Comparison of ENCODE assay signal across 23 cellular contexts in the genomic region with DNA sequence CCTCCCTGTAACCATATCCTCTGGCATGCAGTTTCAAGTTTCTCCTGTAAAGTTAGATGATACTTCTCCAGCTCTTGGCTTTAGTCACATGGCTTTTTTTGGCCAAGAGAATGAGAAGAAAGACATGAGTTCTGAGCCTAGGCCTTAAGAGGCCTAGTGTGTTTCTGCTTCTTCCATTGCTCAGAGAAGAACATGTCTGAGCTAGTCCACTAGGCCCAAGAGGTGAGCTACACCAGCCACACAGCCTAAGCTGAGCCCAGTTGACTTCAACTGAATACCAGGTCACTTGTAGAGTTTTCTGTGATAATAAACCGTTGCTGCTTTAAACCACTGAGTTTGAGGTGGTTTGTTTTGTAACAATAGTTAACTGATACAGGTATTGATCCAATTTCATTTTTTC. TPM values are rescaled to one million over a fixed set of nuclear protein-coding genes. Genes with fewer than 3 reads are reported as not detected.
"Had no signal": no experiment of that assay in that cellular context is flagged by ENCODE, and none has a peak within 500 bp of the region (broad histone marks: within the 10 kb centered on the region; RNA-seq: fewer than 3 reads in every experiment).

No MANE protein-coding gene starts in this region.

- H3K27ac ChIP-seq: esophagus squamous epithelium, gastroesophageal sphincter, sigmoid colon, tibial artery had no signal

- H3K4me1 ChIP-seq: gastroesophageal sphincter, sigmoid colon had no signal

- H3K9me3 ChIP-seq: esophagus squamous epithelium, gastroesophageal sphincter, sigmoid colon, tibial artery had no signal

- H3K27me3 ChIP-seq: esophagus squamous epithelium, gastroesophageal sphincter, sigmoid colon, tibial artery had no signal

- H3K9me3 Mint-ChIP-seq: activated naive CD8-positive, alpha-beta T cell treated with anti-CD3 and anti-CD28 coated beads, Interleukin-2, amount 10 ng/mL, durations not matched to agents 7 days and 5 days; activated T-cell treated with anti-CD3 and anti-CD28 coated beads, Interleukin-2, amount 50 U/mL, for 24 hours; activated T-helper 2 cell treated with anti-CD3 and anti-CD28 coated beads, Interferon-gamma antibody, Interleukin-2, Interleukin-4, amounts not matched to agents 10 μg/mL and 5 μg/mL and 100 μg/mL, durations not matched to agents 14 hours and 24 hours and 36 hours; dendritic cell treated with granulocyte-macrophage colony-stimulating factor and Interleukin-4, amounts not matched to agents 40 ng/mL and 50 ng/mL, for 4 days had no signal

- H3K27me3 Mint-ChIP-seq: activated T-cell treated with anti-CD3 and anti-CD28 coated beads, Interleukin-2, amount 50 U/mL, for 24 hours; progenitor cell of endocrine pancreas had no signal

- H3K36me3 Mint-ChIP-seq: activated naive CD8-positive, alpha-beta T cell treated with anti-CD3 and anti-CD28 coated beads, Interleukin-2, amount 10 ng/mL, durations not matched to agents 7 days and 5 days; natural killer cell had no signal

- H3K36me3 ChIP-seq: esophagus squamous epithelium, gastroesophageal sphincter, sigmoid colon, tibial artery had no signal

- DNase-seq: activated naive CD4-positive, alpha-beta T cell; activated naive CD8-positive, alpha-beta T cell treated with anti-CD3 and anti-CD28 coated beads, Interleukin-2, amount 10 ng/mL, durations not matched to agents 7 days and 5 days; activated T-cell treated with anti-CD3 and anti-CD28 coated beads, Interleukin-2, amount 50 U/mL, for 24 hours; amniotic stem cell; effector CD8-positive, alpha-beta T cell; esophagus squamous epithelium; head of caudate nucleus; hypothalamus; left ventricle myocardium superior; midbrain; natural killer cell; retina; sigmoid colon; stimulated activated CD4-positive, alpha-beta T cell treated with anti-CD3 and anti-CD28 coated beads, Interleukin-4, amount 100 ng/mL, for 1 hour; stimulated activated naive CD4-positive, alpha-beta T cell; substantia nigra; T-helper 9 cell; tibial artery had no signal

- ATAC-seq: gastroesophageal sphincter, left ventricle myocardium superior, natural killer cell had no signal

- H3K4me1 Mint-ChIP-seq: activated naive CD8-positive, alpha-beta T cell treated with anti-CD3 and anti-CD28 coated beads, Interleukin-2, amount 10 ng/mL, durations not matched to agents 7 days and 5 days; natural killer cell had no signal

- H3K4me3 ChIP-seq: esophagus squamous epithelium, gastroesophageal sphincter, sigmoid colon, tibial artery had no signal

- H3K27ac Mint-ChIP-seq: activated naive CD8-positive, alpha-beta T cell treated with anti-CD3 and anti-CD28 coated beads, Interleukin-2, amount 10 ng/mL, durations not matched to agents 7 days and 5 days; activated T-cell treated with anti-CD3 and anti-CD28 coated beads, Interleukin-2, amount 50 U/mL, for 24 hours; activated T-helper 2 cell treated with anti-CD3 and anti-CD28 coated beads, Interferon-gamma antibody, Interleukin-2, Interleukin-4, amounts not matched to agents 10 μg/mL and 5 μg/mL and 100 μg/mL, durations not matched to agents 14 hours and 24 hours and 36 hours; dendritic cell treated with granulocyte-macrophage colony-stimulating factor and Interleukin-4, amounts not matched to agents 40 ng/mL and 50 ng/mL, for 4 days; natural killer cell; progenitor cell of endocrine pancreas had no signal

- H3K4me3 Mint-ChIP-seq: activated naive CD8-positive, alpha-beta T cell treated with anti-CD3 and anti-CD28 coated beads, Interleukin-2, amount 10 ng/mL, durations not matched to agents 7 days and 5 days; activated T-cell treated with anti-CD3 and anti-CD28 coated beads, Interleukin-2, amount 50 U/mL, for 24 hours; dendritic cell treated with granulocyte-macrophage colony-stimulating factor and Interleukin-4, amounts not matched to agents 40 ng/mL and 50 ng/mL, for 4 days; natural killer cell had no signal

RNA-seq across cellular contexts. Expression of gene EFEMP1, which starts 19.9 kb away (rescaled TPM):
- total RNA-seq: activated naive CD8-positive, alpha-beta T cell treated with anti-CD3 and anti-CD28 coated beads, Interleukin-2, amount 10 ng/mL, durations not matched to agents 7 days and 5 days; activated T-helper 2 cell treated with anti-CD3 and anti-CD28 coated beads, Interferon-gamma antibody, Interleukin-2, Interleukin-4, amounts not matched to agents 10 μg/mL and 5 μg/mL and 100 μg/mL, durations not matched to agents 14 hours and 24 hours and 36 hours; natural killer cell; T-helper 1 cell treated with Interleukin-12 subunit alpha and Interleukin-12 subunit beta and Interleukin-4 antibody, amounts not matched to agents 30 ng/mL and 1 ng/mL, for 36 hours had no signal
